8 cellular contexts compared by ENCODE assay signal in genomic region chr11:65637794-65638317, GRCh38. TPM values are rescaled to one million over a fixed set of nuclear protein-coding genes. Genes with fewer than 3 reads are reported as not detected.
DNase-seq lines count a peak whose midpoint lies in the region; ATAC-seq, FAIRE-seq and TF ChIP-seq lines count a peak whose summit lies in the region.

Gene SIPA1, plus strand, starts transcription at chr11:65638101. Its CDS starts 2,821 bp downstream, at chr11:65640922.

- H3K36me3 ChIP-seq in HepG2 (replicated peaks in 1 of 2; ENCODE audit: control insufficient read depth in 1 of 2, insufficient read depth in 2 of 2, low read length in 2 of 2): peaks cover 18 to 37% of the 10 kb centered on the region in 2 experiments; a peak in 4 of 5 replicates

- peak; percentile 82 for DNase-seq in GM12865 (ENCODE audit: low read depth)
- DNase-seq in NCI-H2196 treated with DMSO at 0.1 percent for 48 hours (lab: John Stamatoyannopoulos, UW; ENCODE audit: unreplicated experiment): peak; percentile 82
- DNase-seq in activated CD4-positive, alpha-beta T cell treated with anti-CD3 and anti-CD28 coated beads, Interleukin-2, amount 50 U/mL, for 24 hours (ENCODE audit: low read depth in 1 of 2, low spot score in 1 of 2): peak; percentile 57 to 59
- peak; percentile 82 to 95 for DNase-seq in dermis microvascular lymphatic vessel endothelial cell (ENCODE audit: low read depth in 2 of 2)
- DNase-seq in HepG2 (ENCODE audit: low spot score): peak; percentile 88
- peak; percentile 73 to 83 for DNase-seq in stimulated activated CD4-positive, alpha-beta T cell treated with anti-CD3 and anti-CD28 coated beads, Interleukin-2, amount 100 ng/mL, for 48 hours
- no peak for DNase-seq in OCI-M2 (lab: John Stamatoyannopoulos, UW; ENCODE audit: unreplicated experiment)

- in situ Hi-C loops in HepG2 (cut with HindIII; ENCODE audit: extremely low pct_ligation_motif_present, low pct_unique_long_range_greater_than_20kb): no loop called here

- peak within 1 kb of the TSS; percentile 61 for H3K27ac ChIP-seq in HepG2 (ENCODE audit: extremely low read length, insufficient read depth, low read length)

- TF ChIP-seq POLR2A in HepG2 (IDR thresholded peaks at IDR 0.05; ENCODE audit: insufficient read depth in 1 of 2, low read depth in 2 of 2, low read length in 2 of 2): peak in 1 of 2 experiments; percentile 62; a peak in 3 of 4 replicates

- TF ChIP-seq EP300 in HepG2 (IDR thresholded peaks at IDR 0.05; ENCODE audit: low read depth in 2 of 2, low read length in 2 of 2): no peak
- TF ChIP-seq EP300 in HepG2 (CRISPR knock-in tag; IDR thresholded peaks at IDR 0.05; ENCODE audit: borderline replicate concordance): no peak

- no peaks in the 10 kb centered on the region for H3K79me2 ChIP-seq in HepG2 (ENCODE audit: insufficient read depth, low read length)

- peak within 1 kb of the TSS; percentile 73 for H3K9ac ChIP-seq in HepG2 (ENCODE audit: insufficient read depth, low read depth, low read length)

- intact Hi-C loops in HepG2 (cut with micrococcal nuclease; ENCODE audit: unreplicated experiment): no loop called here

- H3K9me3 ChIP-seq in HepG2 (ENCODE audit: low read length): no peaks in the 10 kb centered on the region

- peak; percentile 13 for TF ChIP-seq CTCF in GM12865 (IDR thresholded peaks at IDR 0.05; ENCODE audit: insufficient read depth, low read depth, low read length, missing control alignments)
- TF ChIP-seq CTCF in HepG2 (CRISPR knock-in tag; IDR thresholded peaks at IDR 0.05): peak; percentile 74

- WGBS in HepG2 (ENCODE audit: low lambda C conversion rate): 33% methylated on average over 3 of the region's 42 CpGs

- peak; percentile 63 for TF ChIP-seq RAD21 in HepG2 (CRISPR knock-in tag; IDR thresholded peaks at IDR 0.05)

- H3K4me1 ChIP-seq in HepG2 (ENCODE audit: insufficient read depth, low read length): peaks cover 33% of the 10 kb centered on the region

- peak within 1 kb of the TSS; percentile 93 for H3K4me2 ChIP-seq in HepG2 (ENCODE audit: low read depth, low read length)

- POLR2A ChIA-PET in HepG2 (lab: Yijun Ruan, JAX): interaction anchor here (0.6 to 4.6 kb wide), 16 partner anchors 8 to 290 kb away, joined by 3 to 78 read pairs (median 4); partner anchors contain the start of genes MAP3K11, PCNX3 and RELA

- H2AFZ ChIP-seq in HepG2 (ENCODE audit: low read length): no peak within 1 kb of the TSS

- H3K27me3 ChIP-seq in HepG2 (ENCODE audit: control insufficient read depth in 1 of 2, insufficient read depth in 2 of 2, low read length in 2 of 2): no peaks in the 10 kb centered on the region

- peak; percentile 57 for FAIRE-seq in HepG2 (lab: Jason Lieb, UNC)

- H4K20me1 ChIP-seq in HepG2 (ENCODE audit: insufficient read depth, low read length): no peaks in the 10 kb centered on the region

- CTCF ChIA-PET in HepG2 (lab: Yijun Ruan, JAX; ENCODE audit: low intra/inter-chr PET ratio, low total read pairs): interaction anchor here (1.2 kb wide), 1 partner anchor 180 kb away, joined by 4 read pairs; no protein-coding TSS in a partner anchor

- peak; percentile 37 for ATAC-seq in HG02763 (IDR thresholded peaks at IDR 0.05; ENCODE audit: unreplicated experiment)
- peak; percentile 83 for ATAC-seq in HepG2

- no TSS peak for BruUV-seq in HepG2 (replicated peaks; lab: Mats Ljungman, UMichigan)

- H3K4me3 ChIP-seq in GM12865 (ENCODE audit: low read depth, low read length) (peak within 1 kb of the TSS; percentile 91), HepG2 (replicated peaks in 1 of 3; ENCODE audit: insufficient read depth in 1 of 3, low read depth in 2 of 3, low read length in 3 of 3) (peak within 1 kb of the TSS; percentile 52 to 88 (median 73); a peak in 5 of 6 replicates)

TF ChIP-seq in HepG2, 621 proteins besides CTCF, POLR2A, EP300 and RAD21 (continues in another document):
- 0 out of 2 replicates have a peak, but pooled peaks have one; percentile 9 for TF ChIP-seq CENPT (CRISPR knock-in tag; IDR thresholded peaks at IDR 0.05; ENCODE audit: low read depth)
- TF ChIP-seq ZFP37 (CRISPR knock-in tag; IDR thresholded peaks at IDR 0.05; ENCODE audit: borderline replicate concordance): no peak
- TF ChIP-seq SP1 (IDR thresholded peaks at IDR 0.05): no peak
- peak; percentile 51; the same call in 1 of the 2 replicates for TF ChIP-seq SP1 (CRISPR knock-in tag; IDR thresholded peaks at IDR 0.05)
- TF ChIP-seq SNAPC5 (CRISPR knock-in tag; IDR thresholded peaks at IDR 0.05; ENCODE audit: borderline replicate concordance): 0 out of 2 replicates have a peak, but pooled peaks have one; percentile 61
- TF ChIP-seq KLF6 (CRISPR knock-in tag; IDR thresholded peaks at IDR 0.05): no peak
- TF ChIP-seq ZBTB7A (CRISPR knock-in tag; IDR thresholded peaks at IDR 0.05): no peak
- no peak for TF ChIP-seq ZNF577 (CRISPR knock-in tag; IDR thresholded peaks at IDR 0.05; ENCODE audit: borderline replicate concordance, low read depth)
- TF ChIP-seq USF2 (IDR thresholded peaks at IDR 0.05; ENCODE audit: low read depth, low read length): no peak
- no peak for TF ChIP-seq USF2 (CRISPR knock-in tag; IDR thresholded peaks at IDR 0.05; ENCODE audit: borderline replicate concordance)
- no peak for TF ChIP-seq NFKB2 (CRISPR knock-in tag; IDR thresholded peaks at IDR 0.05; ENCODE audit: borderline replicate concordance)
- TF ChIP-seq SKI (IDR thresholded peaks at IDR 0.05; ENCODE audit: partially characterized antibody): peak; percentile 8
- TF ChIP-seq AHR (CRISPR knock-in tag; IDR thresholded peaks at IDR 0.05): no peak; the same call in 1 of the 2 replicates
- no peak for TF ChIP-seq ZSCAN31 (CRISPR knock-in tag; IDR thresholded peaks at IDR 0.05; ENCODE audit: low read depth)
- no peak for TF ChIP-seq ZKSCAN1 (IDR thresholded peaks at IDR 0.05; ENCODE audit: low read length)
- peak; percentile 14; the same call in 1 of the 2 replicates for TF ChIP-seq SOX5 (CRISPR knock-in tag; IDR thresholded peaks at IDR 0.05; ENCODE audit: borderline replicate concordance)
- 0 out of 2 replicates have a peak, but pooled peaks have one; percentile 50 for TF ChIP-seq SP5 (CRISPR knock-in tag; IDR thresholded peaks at IDR 0.05; ENCODE audit: borderline replicate concordance, low read depth)
- TF ChIP-seq NCOR1 (IDR thresholded peaks at IDR 0.05; ENCODE audit: borderline replicate concordance, low read length): no peak
- no peak for TF ChIP-seq GPN1 (CRISPR knock-in tag; IDR thresholded peaks at IDR 0.05; ENCODE audit: borderline replicate concordance)
- no peak for TF ChIP-seq ZNF30 (CRISPR knock-in tag; IDR thresholded peaks at IDR 0.05)
- TF ChIP-seq RXRB (CRISPR knock-in tag; IDR thresholded peaks at IDR 0.05; ENCODE audit: borderline replicate concordance): peak; percentile 40; the same call in 1 of the 2 replicates
- TF ChIP-seq KLF9 (CRISPR knock-in tag; IDR thresholded peaks at IDR 0.05; ENCODE audit: low read depth): no peak
- no peak for TF ChIP-seq MED8 (CRISPR knock-in tag; IDR thresholded peaks at IDR 0.05; ENCODE audit: insufficient replicate concordance)

RNA-seq across cellular contexts. Expression of gene SIPA1, which starts in this region (rescaled TPM):
- total RNA-seq in dermis microvascular lymphatic vessel endothelial cell: 54.0 and 56.0 TPM in 2 replicates
- total RNA-seq in HepG2 (2016; rRNA removed; fragmentation: Illumina TruSeq; extraction: Trizol): 5.4 and 5.8 TPM in 2 replicates
- 2.4 and 2.5 TPM in 2 replicates for total RNA-seq in HepG2 (2016; cell fraction: cytosol; rRNA removed; fragmentation: Illumina TruSeq; extraction: Trizol; ENCODE audit: low read depth)
- total RNA-seq in HepG2 (2016; cell fraction: insoluble cytoplasmic fraction; rRNA removed; fragmentation: Illumina TruSeq; extraction: Trizol): 5.0 and 7.9 TPM in 2 replicates
- total RNA-seq in HepG2 (2016; cell fraction: membrane; rRNA removed; fragmentation: Illumina TruSeq; extraction: Trizol): 5.1 and 6.5 TPM in 2 replicates
- total RNA-seq in HepG2 (2016; cell fraction: nucleus; rRNA removed; fragmentation: Illumina TruSeq; extraction: Trizol): 4.5 and 6.8 TPM in 2 replicates
- polyA plus RNA-seq in HepG2 (2011; rRNA removed): 7.7 and 9.1 TPM in 2 replicates
- 4.1 and 8.2 TPM in 2 replicates for polyA plus RNA-seq in HepG2 (2011; cell fraction: cytosol; rRNA removed)
- 29.6 and 37.0 TPM in 2 replicates for polyA plus RNA-seq in HepG2 (2011; cell fraction: nucleus; rRNA removed)
- 4.6 and 5.8 TPM in 2 replicates for polyA plus RNA-seq in HepG2 (2012)
- 2.6 and 2.8 TPM in 2 replicates for polyA plus RNA-seq in HepG2 (2016; cell fraction: cytosol; fragmentation: Illumina TruSeq; extraction: Trizol; ENCODE audit: low read depth)
- 4.1 and 5.0 TPM in 2 replicates for polyA plus RNA-seq in HepG2 (2016; cell fraction: insoluble cytoplasmic fraction; fragmentation: Illumina TruSeq; extraction: Trizol; ENCODE audit: low read depth)
- polyA plus RNA-seq in HepG2 (2016; cell fraction: membrane; fragmentation: Illumina TruSeq; extraction: Trizol; ENCODE audit: low read depth): 4.4 and 5.1 TPM in 2 replicates
- polyA plus RNA-seq in HepG2 (2016; cell fraction: nucleus; fragmentation: Illumina TruSeq; extraction: Trizol; ENCODE audit: insufficient read depth, low read depth): 10.2 and 11.1 TPM in 2 replicates
- 33.6 and 36.0 TPM in 2 replicates for polyA minus RNA-seq in HepG2 (2011; rRNA and poly(A)+ RNA removed; ENCODE audit: low replicate concordance)
- 9.0 and 11.6 TPM in 2 replicates for polyA minus RNA-seq in HepG2 (2011; cell fraction: cytosol; rRNA and poly(A)+ RNA removed)
- polyA minus RNA-seq in HepG2 (2011; cell fraction: nucleus; rRNA and poly(A)+ RNA removed): 6.8 and 10.8 TPM in 2 replicates
